In genomic region chr12:130066742-130067141, GRCh38 we compare ENCODE assay signal across 8 cellular contexts.
"Had no signal": no experiment of that assay in that cellular context is flagged by ENCODE, and none has a peak within 500 bp of the region (broad histone marks: within the 10 kb centered on the region; RNA-seq: fewer than 3 reads in every experiment).

No MANE protein-coding gene starts in this region.

- H3K36me3 ChIP-seq: HAP-1 had no signal

- H3K4me3 Mint-ChIP-seq: GM23338, HFFc6 had no signal

- H3K4me1 Mint-ChIP-seq: GM23338 had no signal

- H3K9me3 ChIP-seq: HAP-1 had no signal

- H3K9ac ChIP-seq: GM23248 had no signal

- H3K4me3 ChIP-seq: GM23248, GM23338, HAP-1 had no signal

- H3K27ac ChIP-seq: GM23248 had no signal

- H3K4me2 ChIP-seq: GM23338 had no signal

- ATAC-seq: GM23338, HCT116 had no signal

- H3K27ac Mint-ChIP-seq: GM23338, HFFc6 had no signal

- H2AFZ ChIP-seq: GM23248, GM23338 had no signal

- H3K4me1 ChIP-seq: HAP-1 had no signal

- DNase-seq: GM23248, GOT3, H7, HCEC 1CT, HFFc6 had no signal
